1 cellular context compared by ENCODE assay signal in genomic region chr11:2103666-2104523, GRCh38.
TF ChIP-seq lines count a peak whose summit lies in the region.

No MANE protein-coding gene starts in this region.

TF ChIP-seq in IMR-90, 13 proteins besides CTCF, POLR2A, EP300 and RAD21:
- TF ChIP-seq MXI1 (IDR thresholded peaks at IDR 0.05; ENCODE audit: borderline replicate concordance, low read depth, low read length) (no peak), ELK1 (IDR thresholded peaks at IDR 0.05; ENCODE audit: borderline replicate concordance, low read depth, low read length) (no peak), CHD1 (IDR thresholded peaks at IDR 0.05; ENCODE audit: low read depth, low read length) (no peak), FOS (IDR thresholded peaks at IDR 0.05; ENCODE audit: low read depth, low read length) (no peak), NFE2L2 (IDR thresholded peaks at IDR 0.05; ENCODE audit: low read depth, low read length) (no peak), RCOR1 (IDR thresholded peaks at IDR 0.05; ENCODE audit: insufficient replicate concordance, low read length) (no peak), USF2 (IDR thresholded peaks at IDR 0.05; ENCODE audit: low read depth, low read length) (no peak), BHLHE40 (IDR thresholded peaks at IDR 0.05; ENCODE audit: low read depth, low read length) (no peak), RFX5 (IDR thresholded peaks at IDR 0.05; ENCODE audit: low read depth, low read length) (no peak), SMC3 (IDR thresholded peaks at IDR 0.05; ENCODE audit: low read depth, low read length) (no peak), MAFK (IDR thresholded peaks at IDR 0.05; ENCODE audit: low read depth, low read length) (no peak), MAZ (IDR thresholded peaks at IDR 0.05; ENCODE audit: borderline replicate concordance, low read depth, low read length) (no peak), CEBPB (IDR thresholded peaks at IDR 0.05; ENCODE audit: low read depth, low read length) (no peak)
